1 cellular context compared by ENCODE assay signal in the genomic region with DNA sequence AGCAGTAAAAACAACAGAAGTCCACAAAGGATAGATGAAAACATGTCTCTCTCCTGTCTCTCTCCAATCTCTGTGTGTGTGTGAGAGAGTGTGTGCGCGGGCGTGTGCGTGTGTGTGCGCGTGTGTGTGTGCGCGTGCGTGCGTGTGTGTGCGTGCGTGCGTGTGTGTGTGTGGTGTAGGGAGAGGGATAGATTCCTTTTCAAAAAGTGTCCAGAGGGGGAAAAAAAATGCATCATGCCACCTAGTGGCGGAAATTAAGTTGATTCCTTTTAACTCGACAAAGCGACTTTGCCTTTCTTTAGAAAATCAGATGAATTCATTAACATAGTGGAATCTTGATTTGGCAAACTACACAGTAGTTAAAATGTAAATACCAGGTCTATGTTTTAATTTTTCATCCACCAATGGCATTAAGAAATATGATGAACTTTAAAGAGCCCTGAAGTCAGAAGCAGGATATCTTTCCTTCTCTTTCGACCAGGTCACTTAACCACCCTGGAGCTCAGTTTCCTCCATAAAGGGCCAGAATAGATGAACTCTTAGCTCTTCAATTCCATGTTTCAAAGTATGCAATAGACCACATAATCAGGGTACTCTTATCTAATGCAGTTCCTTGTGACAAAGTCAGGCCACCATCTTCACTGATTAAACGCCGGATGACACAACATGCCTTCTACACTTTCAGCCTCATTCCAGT.
TF ChIP-seq lines count a peak whose summit lies in the region.

No MANE protein-coding gene starts in this region.

TF ChIP-seq in HEK293, 187 proteins besides CTCF, POLR2A, EP300 and RAD21 (continued from another document and continues in another):
- TF ChIP-seq ZNF398 (tag by site-specific recombination; IDR thresholded peaks at IDR 0.05), result peak; percentile 90
- TF ChIP-seq ZBTB21 (tag by site-specific recombination; IDR thresholded peaks at IDR 0.05), result 0 out of 2 replicates have a peak, but pooled peaks have one; percentile 15
- TF ChIP-seq ZNF223 (tag by site-specific recombination; IDR thresholded peaks at IDR 0.05), result no peak
- TF ChIP-seq ZBTB26 (tag by site-specific recombination; optimal IDR thresholded peaks at IDR 0.05), result peak; percentile 95
- TF ChIP-seq ZNF658 (tag by site-specific recombination; IDR thresholded peaks at IDR 0.05), result no peak
- no peak for TF ChIP-seq FEZF1 (tag by site-specific recombination; IDR thresholded peaks at IDR 0.05)
- no peak for TF ChIP-seq ZNF184 (tag by site-specific recombination; IDR thresholded peaks at IDR 0.05)
- no peak for TF ChIP-seq ZNF639 (tag by site-specific recombination; IDR thresholded peaks at IDR 0.05)
- no peak for TF ChIP-seq INSM2 (tag by site-specific recombination; IDR thresholded peaks at IDR 0.05)
- no peak for TF ChIP-seq OSR2 (tag by site-specific recombination; IDR thresholded peaks at IDR 0.05)
- TF ChIP-seq KLF8 (tag by site-specific recombination; IDR thresholded peaks at IDR 0.05), result no peak
- TF ChIP-seq ZNF426 (tag by site-specific recombination; IDR thresholded peaks at IDR 0.05), result no peak
- TF ChIP-seq ZNF610 (tag by site-specific recombination; IDR thresholded peaks at IDR 0.05; ENCODE audit: borderline replicate concordance), result no peak
- TF ChIP-seq, protein P1, sequence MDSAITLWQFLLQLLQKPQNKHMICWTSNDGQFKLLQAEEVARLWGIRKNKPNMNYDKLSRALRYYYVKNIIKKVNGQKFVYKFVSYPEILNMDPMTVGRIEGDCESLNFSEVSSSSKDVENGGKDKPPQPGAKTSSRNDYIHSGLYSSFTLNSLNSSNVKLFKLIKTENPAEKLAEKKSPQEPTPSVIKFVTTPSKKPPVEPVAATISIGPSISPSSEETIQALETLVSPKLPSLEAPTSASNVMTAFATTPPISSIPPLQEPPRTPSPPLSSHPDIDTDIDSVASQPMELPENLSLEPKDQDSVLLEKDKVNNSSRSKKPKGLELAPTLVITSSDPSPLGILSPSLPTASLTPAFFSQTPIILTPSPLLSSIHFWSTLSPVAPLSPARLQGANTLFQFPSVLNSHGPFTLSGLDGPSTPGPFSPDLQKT (IDR thresholded peaks at IDR 0.05; ENCODE audit: borderline replicate concordance, low read depth, low read length), result no peak
- TF ChIP-seq ZNF654 (tag by site-specific recombination; IDR thresholded peaks at IDR 0.05; ENCODE audit: low read depth), result peak; percentile 64
- TF ChIP-seq PRDM1 (tag by site-specific recombination; IDR thresholded peaks at IDR 0.05), result peak; percentile 96
- no peak for TF ChIP-seq SETDB1 (IDR thresholded peaks at IDR 0.05; ENCODE audit: insufficient read length, low read length)
- TF ChIP-seq ZNF292 (tag by site-specific recombination; IDR thresholded peaks at IDR 0.05; ENCODE audit: borderline replicate concordance, low read depth), result no peak
- no peak for TF ChIP-seq RBAK (tag by site-specific recombination; IDR thresholded peaks at IDR 0.05)
- 0 out of 2 replicates have a peak, but pooled peaks have one; percentile 26 for TF ChIP-seq ZNF596 (tag by site-specific recombination; IDR thresholded peaks at IDR 0.05)
- TF ChIP-seq ZNF473 (tag by site-specific recombination; IDR thresholded peaks at IDR 0.05), result no peak
- TF ChIP-seq ZNF335 (tag by site-specific recombination; conservative IDR thresholded peaks at IDR 0.05), result peak; percentile 39; the same call in 1 of the 2 replicates
- TF ChIP-seq ZFP3 (tag by site-specific recombination; IDR thresholded peaks at IDR 0.05; ENCODE audit: low read depth), result no peak
- peak; percentile 45; the same call in 1 of the 2 replicates for TF ChIP-seq ZNF501 (tag by site-specific recombination; IDR thresholded peaks at IDR 0.05)
- TF ChIP-seq ZNF248 (tag by site-specific recombination; IDR thresholded peaks at IDR 0.05), result no peak
- no peak for TF ChIP-seq ZBTB7A (tag by site-specific recombination; IDR thresholded peaks at IDR 0.05; ENCODE audit: low read depth)
- no peak for TF ChIP-seq ZNF510 (tag by site-specific recombination; IDR thresholded peaks at IDR 0.05; ENCODE audit: insufficient replicate concordance)
- TF ChIP-seq ZNF416 (tag by site-specific recombination; IDR thresholded peaks at IDR 0.05), result no peak
- no peak for TF ChIP-seq ZNF623 (tag by site-specific recombination; IDR thresholded peaks at IDR 0.05)
- TF ChIP-seq EGR2 (tag by site-specific recombination; IDR thresholded peaks at IDR 0.05; ENCODE audit: low read depth), result peak; percentile 89
- TF ChIP-seq, protein P2, sequence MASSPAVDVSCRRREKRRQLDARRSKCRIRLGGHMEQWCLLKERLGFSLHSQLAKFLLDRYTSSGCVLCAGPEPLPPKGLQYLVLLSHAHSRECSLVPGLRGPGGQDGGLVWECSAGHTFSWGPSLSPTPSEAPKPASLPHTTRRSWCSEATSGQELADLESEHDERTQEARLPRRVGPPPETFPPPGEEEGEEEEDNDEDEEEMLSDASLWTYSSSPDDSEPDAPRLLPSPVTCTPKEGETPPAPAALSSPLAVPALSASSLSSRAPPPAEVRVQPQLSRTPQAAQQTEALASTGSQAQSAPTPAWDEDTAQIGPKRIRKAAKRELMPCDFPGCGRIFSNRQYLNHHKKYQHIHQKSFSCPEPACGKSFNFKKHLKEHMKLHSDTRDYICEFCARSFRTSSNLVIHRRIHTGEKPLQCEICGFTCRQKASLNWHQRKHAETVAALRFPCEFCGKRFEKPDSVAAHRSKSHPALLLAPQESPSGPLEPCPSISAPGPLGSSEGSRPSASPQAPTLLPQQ (tag by site-specific recombination; IDR thresholded peaks at IDR 0.05), result peak; percentile 67; the same call in 1 of the 2 replicates
- no peak; the same call in 1 of the 2 replicates for TF ChIP-seq ZNF561 (tag by site-specific recombination; IDR thresholded peaks at IDR 0.05; ENCODE audit: borderline replicate concordance)
- TF ChIP-seq ZNF76 (tag by site-specific recombination; IDR thresholded peaks at IDR 0.05; ENCODE audit: borderline replicate concordance, low read depth), result no peak; the same call in 1 of the 2 replicates
- no peak for TF ChIP-seq ZNF19 (tag by site-specific recombination; IDR thresholded peaks at IDR 0.05; ENCODE audit: low read depth)
- TF ChIP-seq ZNF266 (tag by site-specific recombination; IDR thresholded peaks at IDR 0.05; ENCODE audit: low read depth), result no peak
- 0 out of 2 replicates have a peak, but pooled peaks have one; percentile 49 for TF ChIP-seq ZXDB (tag by site-specific recombination; IDR thresholded peaks at IDR 0.05)
- TF ChIP-seq ZNF529 (tag by site-specific recombination; IDR thresholded peaks at IDR 0.05; ENCODE audit: insufficient replicate concordance), result no peak
- no peak for TF ChIP-seq ZNF704 (tag by site-specific recombination; IDR thresholded peaks at IDR 0.05)
- TF ChIP-seq ZNF843 (tag by site-specific recombination; IDR thresholded peaks at IDR 0.05), result peak; percentile 56
- peak; percentile 61; the same call in 1 of the 2 replicates for TF ChIP-seq SP7 (tag by site-specific recombination; IDR thresholded peaks at IDR 0.05)
- peak; percentile 13; the same call in 1 of the 2 replicates for TF ChIP-seq ZBTB8A (tag by site-specific recombination; IDR thresholded peaks at IDR 0.05)
- TF ChIP-seq KLF16 (tag by site-specific recombination; IDR thresholded peaks at IDR 0.05), result no peak
- no peak for TF ChIP-seq ZNF626 (tag by site-specific recombination; IDR thresholded peaks at IDR 0.05)
- no peak for TF ChIP-seq GLIS1 (tag by site-specific recombination; IDR thresholded peaks at IDR 0.05)
- TF ChIP-seq YY2 (tag by site-specific recombination; IDR thresholded peaks at IDR 0.05), result no peak
- TF ChIP-seq ZBTB48 (tag by site-specific recombination; IDR thresholded peaks at IDR 0.05), result peak; percentile 42; the same call in 1 of the 2 replicates
- peak; percentile 80 for TF ChIP-seq ZNF366 (tag by site-specific recombination; conservative IDR thresholded peaks at IDR 0.05)
- no peak for TF ChIP-seq ZNF521 (tag by site-specific recombination; IDR thresholded peaks at IDR 0.05)
- TF ChIP-seq ZNF670 (tag by site-specific recombination; IDR thresholded peaks at IDR 0.05; ENCODE audit: low read depth), result no peak
- TF ChIP-seq ZBTB11 (tag by site-specific recombination; conservative IDR thresholded peaks at IDR 0.05; ENCODE audit: low read depth), result no peak
- peak; percentile 94 for TF ChIP-seq ZNF2 (tag by site-specific recombination; IDR thresholded peaks at IDR 0.05)
- no peak for TF ChIP-seq GLIS2 (tag by site-specific recombination; IDR thresholded peaks at IDR 0.05)
- no peak for TF ChIP-seq ZNF600 (tag by site-specific recombination; IDR thresholded peaks at IDR 0.05)
- peak; percentile 91 for TF ChIP-seq ZFHX2 (tag by site-specific recombination; conservative IDR thresholded peaks at IDR 0.05)
- no peak for TF ChIP-seq ZNF138 (tag by site-specific recombination; IDR thresholded peaks at IDR 0.05; ENCODE audit: borderline replicate concordance)
